2 cellular contexts compared by ENCODE assay signal in the genomic region with DNA sequence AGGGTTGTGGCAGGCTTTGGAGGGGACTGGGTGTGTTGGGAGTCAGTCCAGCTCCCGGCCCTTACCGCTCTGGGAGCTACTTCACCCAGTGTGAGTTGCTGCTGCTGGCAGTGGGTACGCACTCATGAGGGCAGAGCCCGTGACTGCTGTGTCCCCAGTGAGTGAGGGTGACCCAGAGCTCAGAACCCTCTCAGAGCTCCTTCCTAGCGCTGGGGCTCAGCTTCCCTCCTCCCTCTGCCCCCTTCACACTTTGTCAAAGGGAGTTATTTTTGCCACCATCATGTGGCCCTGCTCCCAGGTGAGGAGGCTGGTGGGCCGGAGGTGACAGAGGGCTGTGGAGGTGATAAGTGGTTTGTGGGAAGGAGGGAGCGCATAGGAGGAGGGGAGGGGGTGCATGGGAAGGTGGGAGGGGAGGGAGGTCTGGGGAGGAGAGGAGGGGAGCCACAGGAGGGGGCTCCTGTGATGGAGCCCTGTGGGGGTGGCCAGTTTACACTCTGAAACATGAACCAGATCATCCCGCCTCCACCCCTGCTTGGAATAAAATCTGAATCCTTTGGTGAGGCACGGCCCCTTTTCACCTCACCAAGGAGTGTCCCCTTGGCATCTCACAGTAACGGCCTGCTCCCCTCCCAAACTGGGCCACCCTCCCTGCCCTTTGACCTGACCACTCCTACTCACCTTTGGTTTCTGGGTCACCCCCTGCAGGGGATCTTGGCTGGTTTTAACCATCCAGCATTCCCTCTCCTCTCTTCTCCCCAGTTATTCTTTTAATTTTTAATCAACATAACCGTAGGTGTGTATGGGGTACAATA.
A peak's percentile ranks its signal among the peaks of the same experiment; 100 is the strongest.
TF ChIP-seq lines count a peak whose summit lies in the region.

No MANE protein-coding gene starts in this region.

TF ChIP-seq in HEK293, 187 proteins besides CTCF, POLR2A, EP300 and RAD21:
- TF ChIP-seq GLIS2 (tag by site-specific recombination; IDR thresholded peaks at IDR 0.05) (no peak), ZNF404 (tag by site-specific recombination; IDR thresholded peaks at IDR 0.05) (no peak), ZNF549 (tag by site-specific recombination; IDR thresholded peaks at IDR 0.05) (no peak), ZNF596 (tag by site-specific recombination; IDR thresholded peaks at IDR 0.05) (no peak), EGR2 (tag by site-specific recombination; IDR thresholded peaks at IDR 0.05; ENCODE audit: low read depth) (peak; percentile 78), ZFHX2 (tag by site-specific recombination; conservative IDR thresholded peaks at IDR 0.05) (peak; percentile 75), ZNF433 (tag by site-specific recombination; IDR thresholded peaks at IDR 0.05; ENCODE audit: low read depth) (no peak)
- TF ChIP-seq, protein P1, sequence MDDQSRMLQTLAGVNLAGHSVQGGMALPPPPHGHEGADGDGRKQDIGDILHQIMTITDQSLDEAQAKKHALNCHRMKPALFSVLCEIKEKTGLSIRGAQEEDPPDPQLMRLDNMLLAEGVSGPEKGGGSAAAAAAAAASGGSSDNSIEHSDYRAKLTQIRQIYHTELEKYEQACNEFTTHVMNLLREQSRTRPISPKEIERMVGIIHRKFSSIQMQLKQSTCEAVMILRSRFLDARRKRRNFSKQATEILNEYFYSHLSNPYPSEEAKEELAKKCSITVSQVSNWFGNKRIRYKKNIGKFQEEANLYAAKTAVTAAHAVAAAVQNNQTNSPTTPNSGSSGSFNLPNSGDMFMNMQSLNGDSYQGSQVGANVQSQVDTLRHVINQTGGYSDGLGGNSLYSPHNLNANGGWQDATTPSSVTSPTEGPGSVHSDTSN (CRISPR knock-in tag; IDR thresholded peaks at IDR 0.05) = no peak

TF ChIP-seq in endothelial cell of umbilical vein, 7 proteins besides CTCF, POLR2A, EP300 and RAD21:
- TF ChIP-seq FOS (IDR thresholded peaks at IDR 0.05; ENCODE audit: borderline replicate concordance, insufficient read depth, low read length) (no peak), GATA2 (IDR thresholded peaks at IDR 0.05; ENCODE audit: insufficient read depth, insufficient read length, low read depth, low read length) (no peak), POLR2AphosphoS5 (IDR thresholded peaks at IDR 0.05; ENCODE audit: insufficient read depth, low read depth, low read length) (no peak), MYC (IDR thresholded peaks at IDR 0.05; ENCODE audit: low read depth, low read length) (no peak), JUN (IDR thresholded peaks at IDR 0.05; ENCODE audit: borderline replicate concordance, insufficient read depth, insufficient read length, low read depth) (no peak), EZH2 (IDR thresholded peaks at IDR 0.05; ENCODE audit: borderline replicate concordance, low read depth, low read length, severe bottlenecking) (peak; percentile 58)
- TF ChIP-seq, protein P2, sequence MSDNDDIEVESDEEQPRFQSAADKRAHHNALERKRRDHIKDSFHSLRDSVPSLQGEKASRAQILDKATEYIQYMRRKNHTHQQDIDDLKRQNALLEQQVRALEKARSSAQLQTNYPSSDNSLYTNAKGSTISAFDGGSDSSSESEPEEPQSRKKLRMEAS (IDR thresholded peaks at IDR 0.05; ENCODE audit: insufficient read depth, insufficient read length) = no peak
TF ChIP-seq in endothelial cell of umbilical vein: peak in this region for 1.
